ENCODE assay signal across 13 cellular contexts in genomic region chr10:14974153-14974998, GRCh38. TPM values are rescaled to one million over a fixed set of nuclear protein-coding genes. Genes with fewer than 3 reads are reported as not detected.
"Had no signal": no experiment of that assay in that cellular context is flagged by ENCODE, and none has a peak within 500 bp of the region (broad histone marks: within the 10 kb centered on the region; RNA-seq: fewer than 3 reads in every experiment).

No MANE protein-coding gene starts in this region.

RNA-seq across cellular contexts. Expression of gene MEIG1, which starts 15.2 kb away (rescaled TPM):
- total RNA-seq: left cardiac atrium; left lobe of liver; left ventricle myocardium superior; mucosa of gallbladder; naive thymus-derived CD8-positive, alpha-beta T cell; osteoblast; posterior vena cava; psoas muscle; smooth muscle cell; temporal lobe; tibial nerve; uterus had no signal
- polyA plus RNA-seq: sigmoid colon, smooth muscle cell had no signal
